Comparison of ENCODE assay signal across 19 cellular contexts in the genomic region with DNA sequence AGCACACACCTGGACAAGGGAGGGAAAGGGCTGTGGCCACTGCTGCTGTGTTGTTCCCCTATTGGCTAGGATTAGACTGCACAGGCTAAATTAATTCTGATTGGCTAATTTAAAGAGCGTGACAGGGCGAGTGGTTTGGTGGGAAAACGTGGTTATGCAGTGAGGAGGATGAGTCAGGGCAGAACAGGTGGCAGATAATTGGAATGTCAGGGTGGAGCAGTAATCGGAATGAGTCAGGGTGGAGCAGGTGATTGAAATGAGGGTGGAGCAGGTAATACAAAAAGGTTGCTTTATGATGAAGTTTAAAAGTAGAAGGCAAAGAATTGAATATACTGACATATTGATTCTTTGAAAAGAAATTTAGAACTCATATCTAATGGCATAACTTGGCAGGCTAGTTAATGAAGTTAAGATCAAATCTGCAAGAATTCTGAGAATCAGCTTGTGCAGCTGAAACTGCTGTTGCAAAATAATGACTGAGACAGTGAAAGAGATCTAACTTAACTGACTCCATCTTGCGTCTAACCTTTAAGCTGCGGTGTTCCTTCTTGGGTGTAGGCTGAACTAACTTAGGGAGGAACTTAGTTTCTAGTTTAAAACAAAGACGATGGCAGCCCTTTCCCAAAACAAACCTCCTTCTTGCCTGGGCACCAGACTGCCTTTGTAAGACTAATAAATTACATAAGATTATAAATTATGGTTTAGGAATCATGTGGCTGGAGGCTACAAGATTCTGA.
DNase-seq lines count a peak whose midpoint lies in the region; ATAC-seq, FAIRE-seq and TF ChIP-seq lines count a peak whose summit lies in the region.
"Had no signal": no experiment of that assay in that cellular context is flagged by ENCODE, and none has a peak within 500 bp of the region (broad histone marks: within the 10 kb centered on the region; RNA-seq: fewer than 3 reads in every experiment).

No MANE protein-coding gene starts in this region.

- in situ Hi-C loops in Caki2 (cut with HindIII; ENCODE audit: low pct_unique_long_range_greater_than_20kb, low sequenced_read_pairs), result no loop called here

- no peak for TF ChIP-seq POLR2A in A549 (IDR thresholded peaks at IDR 0.05; ENCODE audit: low read length)
- TF ChIP-seq POLR2A in erythroblast (IDR thresholded peaks at IDR 0.05; ENCODE audit: low read length), result no peak

- H3K4me3 ChIP-seq in A549, result no peak overlapping the region
- H3K4me3 ChIP-seq: transverse colon had no signal

- FAIRE-seq in A549 (lab: Jason Lieb, UNC), result no peak
- FAIRE-seq: endothelial cell of umbilical vein had no signal

- POLR2A ChIA-PET in A549 (lab: Yijun Ruan, JAX) (interaction anchor here (0.7 kb wide), 1 partner anchor 11 kb away, joined by 3 read pairs; no protein-coding TSS in a partner anchor), RWPE1 (lab: Yijun Ruan, JAX; ENCODE audit: low non-redundant PET) (no interaction called here)

- no peak for TF ChIP-seq RAD21 in A549 (conservative IDR thresholded peaks at IDR 0.05 in 1 of 2, IDR thresholded peaks at IDR 0.05 in 1 of 2)

- TF ChIP-seq CTCF in A549 (IDR thresholded peaks at IDR 0.05) (no peak), RWPE1 (conservative IDR thresholded peaks at IDR 0.05; ENCODE audit: low read depth) (no peak)

- 40% methylated on average over 7 of the region's 7 CpGs for WGBS in A549 (ENCODE audit: missing lambda C conversion rate)

- H3K9me3 ChIP-seq in A549, result no peaks in the 10 kb centered on the region
- H3K9me3 ChIP-seq: transverse colon had no signal

- H3K4me2 ChIP-seq in A549, result peak overlapping the region; percentile 48; the same call in 2 of the 3 replicates

- H3K27ac ChIP-seq in A549, result peak overlapping the region in 1 of 2 experiments; percentile 38; a peak in 2 of 6 replicates
- no peak overlapping the region for H3K27ac ChIP-seq in RWPE1
- H3K27ac ChIP-seq: SK-N-MC, transverse colon, WERI-Rb-1 had no signal

- H3K4me1 ChIP-seq in A549, result peaks cover 23% of the 10 kb centered on the region
- H3K4me1 ChIP-seq: transverse colon had no signal

- TF ChIP-seq EP300 in A549 (IDR thresholded peaks at IDR 0.05), result no peak

- DNase-seq in A549 (ENCODE audit: low read depth in 1 of 2, low spot score in 1 of 2) (peak in 1 of 2 experiments; percentile 55), Caki2 (ENCODE audit: low read depth) (peak; percentile 15), RWPE1 (ENCODE audit: low spot score) (peak; percentile 76), erythroblast (lab: John Stamatoyannopoulos, UW) (peak; percentile 5 to 16), cerebellar cortex (ENCODE audit: low spot score) (no peak)
- DNase-seq: activated CD8-positive, alpha-beta memory T cell treated with anti-CD3 and anti-CD28 coated beads, Interleukin-2, amount 50 U/mL, for 48 hours; cerebellar nuclear complex; GDM1; left cardiac atrium; naive B cell; NCI-H1694 treated with DMSO at 0.1 percent for 48 hours; NCI-H82; transverse colon; WERI-Rb-1 had no signal

- no peak; a peak in 2 of 6 replicates for ATAC-seq in A549
- no peak for ATAC-seq in GM19328 (IDR thresholded peaks at IDR 0.05; ENCODE audit: unreplicated experiment)
- no peak for ATAC-seq in HG03135 (IDR thresholded peaks at IDR 0.05; ENCODE audit: unreplicated experiment)
- no peak for ATAC-seq in HG03045 (IDR thresholded peaks at IDR 0.05; ENCODE audit: unreplicated experiment)

- CTCF ChIA-PET in A549 (lab: Yijun Ruan, JAX) (interaction anchor here (0.7 to 3.3 kb wide), 18 partner anchors 10 to 793 kb away, joined by 3 to 32 read pairs (median 8); no protein-coding TSS in a partner anchor), RWPE1 (lab: Yijun Ruan, JAX) (interaction anchor here (0.5 kb wide), 1 partner anchor 19 kb away, joined by 3 read pairs; no protein-coding TSS in a partner anchor)

TF ChIP-seq in A549, 52 proteins besides CTCF, POLR2A, EP300 and RAD21:
- no peak for TF ChIP-seq TP53 (CRISPR knock-in tag; IDR thresholded peaks at IDR 0.05)
- no peak for TF ChIP-seq CBX8 (IDR thresholded peaks at IDR 0.05)
- no peak for TF ChIP-seq SMC3 (IDR thresholded peaks at IDR 0.05)
- TF ChIP-seq, protein P1, sequence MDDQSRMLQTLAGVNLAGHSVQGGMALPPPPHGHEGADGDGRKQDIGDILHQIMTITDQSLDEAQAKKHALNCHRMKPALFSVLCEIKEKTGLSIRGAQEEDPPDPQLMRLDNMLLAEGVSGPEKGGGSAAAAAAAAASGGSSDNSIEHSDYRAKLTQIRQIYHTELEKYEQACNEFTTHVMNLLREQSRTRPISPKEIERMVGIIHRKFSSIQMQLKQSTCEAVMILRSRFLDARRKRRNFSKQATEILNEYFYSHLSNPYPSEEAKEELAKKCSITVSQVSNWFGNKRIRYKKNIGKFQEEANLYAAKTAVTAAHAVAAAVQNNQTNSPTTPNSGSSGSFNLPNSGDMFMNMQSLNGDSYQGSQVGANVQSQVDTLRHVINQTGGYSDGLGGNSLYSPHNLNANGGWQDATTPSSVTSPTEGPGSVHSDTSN (IDR thresholded peaks at IDR 0.05), result no peak
- no peak for TF ChIP-seq RNF2 (IDR thresholded peaks at IDR 0.05; ENCODE audit: borderline replicate concordance, low read depth)
- TF ChIP-seq MYC (IDR thresholded peaks at IDR 0.05; ENCODE audit: borderline replicate concordance, low read length), result no peak
- no peak for TF ChIP-seq FOSL2 (IDR thresholded peaks at IDR 0.05)
- TF ChIP-seq FOSL2 (CRISPR knock-in tag; IDR thresholded peaks at IDR 0.05), result peak; percentile 18; the same call in 1 of the 2 replicates
- no peak for TF ChIP-seq CBX2 (IDR thresholded peaks at IDR 0.05; ENCODE audit: borderline replicate concordance, low read depth)
- no peak for TF ChIP-seq FOSB (CRISPR knock-in tag; IDR thresholded peaks at IDR 0.05)
